Comparison of ENCODE assay signal across 8 cellular contexts in the genomic region with DNA sequence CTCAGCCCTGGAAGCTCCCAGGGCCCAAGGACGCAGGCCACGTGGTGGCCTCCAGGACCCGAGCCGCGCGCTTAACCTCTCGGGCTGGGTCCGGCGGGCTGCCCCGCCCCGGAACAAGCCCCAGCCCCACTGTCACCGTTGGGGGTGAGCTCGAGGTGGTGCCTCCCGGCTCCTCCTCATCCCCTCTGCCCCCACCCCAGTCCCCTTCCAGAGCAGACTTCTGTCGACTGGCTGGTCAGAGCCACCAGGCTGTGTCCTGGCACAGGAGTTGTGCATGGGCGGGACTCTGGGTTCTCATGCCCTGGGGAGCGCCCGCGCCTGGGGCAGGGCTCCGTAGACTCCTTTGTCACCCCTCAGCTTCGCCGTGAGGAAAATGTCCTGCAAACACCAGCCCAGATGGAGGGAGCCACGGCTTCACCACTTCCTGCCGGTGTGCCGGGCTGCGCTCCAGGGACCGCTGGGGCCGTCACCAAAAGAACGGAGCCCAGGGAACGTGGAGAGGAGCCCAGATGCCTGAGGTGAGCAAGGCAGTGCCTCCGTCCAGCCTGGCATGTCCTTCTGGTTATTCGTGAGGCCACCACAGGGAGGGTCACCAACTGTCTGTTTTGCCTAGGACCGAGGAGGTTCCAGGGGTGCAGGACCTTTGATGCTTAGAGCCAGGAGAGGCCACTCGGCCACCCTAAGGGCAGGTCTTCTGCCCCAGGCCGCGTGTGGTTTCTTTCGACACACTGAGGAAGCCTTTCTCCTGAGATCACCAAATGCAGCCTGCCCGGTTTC. TPM values are rescaled to one million over a fixed set of nuclear protein-coding genes. Genes with fewer than 3 reads are reported as not detected.
DNase-seq lines count a peak whose midpoint lies in the region; ATAC-seq and TF ChIP-seq lines count a peak whose summit lies in the region.

No MANE protein-coding gene starts in this region.

- no peak overlapping the region for H4K5ac ChIP-seq in IMR-90 (ENCODE audit: low read depth, low read length)

- in situ Hi-C loops in IMR-90 (cut with MboI; ENCODE audit: low sequenced_read_pairs), result no loop called here

- H3K36me3 Mint-ChIP-seq in immature natural killer cell, result peaks cover 0 to 6% (median 0%) of the 10 kb centered on the region in 3 donors

- peak; percentile 32 for DNase-seq in IMR-90
- DNase-seq in dorsolateral prefrontal cortex, result peak in 7 of 10 donors; percentile 22 to 61 (median 35)
- peak; percentile 41 to 74 for DNase-seq in upper lobe of left lung
- no peak for DNase-seq in immature natural killer cell
- DNase-seq in central memory CD4-positive, alpha-beta T cell, result no peak

- H3K4me1 Mint-ChIP-seq in immature natural killer cell, result no peaks in the 10 kb centered on the region

- H3K9ac ChIP-seq in BLaER1 treated with 17β-estradiol and CSF1 and Interleukin-3, amounts not matched to agents 10 nM and 100 nM, result peak overlapping the region in 10 of 11 experiments; percentile 40 to 87 (median 84); a peak in 21 of 22 replicates
- H3K9ac ChIP-seq in IMR-90 (ENCODE audit: low read depth, low read length), result no peak overlapping the region

- intact Hi-C loops in IMR-90 (cut with micrococcal nuclease) (no loop called here), dorsolateral prefrontal cortex (cut with DNase I) (no loop called here)

- peak overlapping the region; percentile 11 to 64 (median 58); a peak in 17 of 20 replicates for H3K4me3 ChIP-seq in BLaER1 treated with 17β-estradiol and CSF1 and Interleukin-3, amounts not matched to agents 10 nM and 100 nM
- H3K4me3 ChIP-seq in IMR-90 (ENCODE audit: insufficient read depth, low read depth, low read length), result no peak overlapping the region
- no peak overlapping the region for H3K4me3 ChIP-seq in dorsolateral prefrontal cortex
- H3K4me3 ChIP-seq in upper lobe of left lung, result no peak overlapping the region

- H3K23ac ChIP-seq in IMR-90 (ENCODE audit: low read depth, low read length), result no peak overlapping the region

- TF ChIP-seq POLR2A in IMR-90 (IDR thresholded peaks at IDR 0.05; ENCODE audit: low read depth, low read length) (no peak), upper lobe of left lung (IDR thresholded peaks at IDR 0.05) (no peak)

- no peak overlapping the region for H2BK120ac ChIP-seq in IMR-90 (ENCODE audit: low read depth, low read length)

- H4K8ac ChIP-seq in IMR-90 (ENCODE audit: low read depth in 2 of 2, low read length in 2 of 2), result no peak overlapping the region

- H3K79me1 ChIP-seq in IMR-90 (ENCODE audit: low read depth in 1 of 2, low read length in 2 of 2), result peaks cover 0 to 2% of the 10 kb centered on the region in 2 experiments; a peak in 2 of 4 replicates

- H3K4me1 ChIP-seq in BLaER1 treated with 17β-estradiol and CSF1 and Interleukin-3, amounts not matched to agents 10 nM and 100 nM, result peaks cover 52 to 82% (median 71%) of the 10 kb centered on the region in 10 experiments
- H3K4me1 ChIP-seq in IMR-90 (ENCODE audit: control insufficient read depth, insufficient read depth, low read length), result no peaks in the 10 kb centered on the region; the same call in 1 of the 2 replicates
- peaks cover 0 to 23% (median 4%) of the 10 kb centered on the region in 4 donors for H3K4me1 ChIP-seq in upper lobe of left lung

- H4K91ac ChIP-seq in IMR-90 (ENCODE audit: insufficient read depth, low read depth, low read length), result no peak overlapping the region

- peaks cover 0 to 4% (median under 1%) of the 10 kb centered on the region in 6 donors for H3K9me3 Mint-ChIP-seq in immature natural killer cell

- peaks cover 12 to 28% (median 22%) of the 10 kb centered on the region in 11 experiments for H3K9me3 ChIP-seq in BLaER1 treated with 17β-estradiol and CSF1 and Interleukin-3, amounts not matched to agents 10 nM and 100 nM (replicated peaks in 1 of 11)
- H3K9me3 ChIP-seq in IMR-90 (ENCODE audit: control insufficient read depth, insufficient read depth, low read length) (peaks cover 2% of the 10 kb centered on the region), upper lobe of left lung (no peaks in the 10 kb centered on the region)

- H2BK15ac ChIP-seq in IMR-90 (ENCODE audit: low read depth, low read length), result no peak overlapping the region

- peaks cover 6 to 9% (median 9%) of the 10 kb centered on the region in 3 donors for H3K27me3 Mint-ChIP-seq in immature natural killer cell (ENCODE audit: low read depth in 3 of 3)

- 65% methylated on average over 20 of the region's 38 CpGs; no CpG with 5 or more reads in 1 of the 2 experiments for WGBS in IMR-90 (ENCODE audit: extremely low coverage in 2 of 2, insufficient read length in 1 of 2), 2 experiments
- 62% methylated on average over 36 of the region's 38 CpGs; no CpG with 5 or more reads in 1 of the 2 donors for WGBS in upper lobe of left lung, 2 donors

- no peaks in the 10 kb centered on the region for H3K36me3 ChIP-seq in BLaER1 treated with 17β-estradiol and CSF1 and Interleukin-3, amounts not matched to agents 10 nM and 100 nM
- H3K36me3 ChIP-seq in IMR-90 (ENCODE audit: control insufficient read depth, insufficient read depth, low read length) (no peaks in the 10 kb centered on the region), upper lobe of left lung (no peaks in the 10 kb centered on the region)

- CTCF ChIA-PET in IMR-90 (lab: Yijun Ruan, JAX), result interaction anchor here (1.0 kb wide), 1 partner anchor 9 kb away, joined by 3 read pairs; no protein-coding TSS in a partner anchor

- H3K4me3 Mint-ChIP-seq in immature natural killer cell, result peak overlapping the region in 1 of 5 donors; percentile 17

- H3K4ac ChIP-seq in IMR-90 (ENCODE audit: low read depth, low read length), result no peak overlapping the region

- H2AFZ ChIP-seq in IMR-90 (replicated peaks; ENCODE audit: low read length, poor library complexity), result peak overlapping the region; percentile 67

- POLR2A ChIA-PET in IMR-90 (lab: Charles Lee; ENCODE audit: unreplicated experiment), result no interaction called here

- no peak for TF ChIP-seq CTCF in IMR-90 (conservative IDR thresholded peaks at IDR 0.05; ENCODE audit: low read depth, low read length)
- no peak for TF ChIP-seq CTCF in dorsolateral prefrontal cortex (IDR thresholded peaks at IDR 0.05 in 54 of 56, conservative IDR thresholded peaks at IDR 0.05 in 2 of 56; ENCODE audit: low read depth in 1 of 56, partially characterized antibody in 56 of 56)
- no peak for TF ChIP-seq CTCF in upper lobe of left lung (IDR thresholded peaks at IDR 0.05)

- peak overlapping the region; percentile 88 to 100 (median 98) for H3K4me2 ChIP-seq in BLaER1 treated with 17β-estradiol and CSF1 and Interleukin-3, amounts not matched to agents 10 nM and 100 nM
- no peak overlapping the region for H3K4me2 ChIP-seq in IMR-90 (ENCODE audit: low read depth, low read length)

- no peak overlapping the region for H3K27ac Mint-ChIP-seq in immature natural killer cell

- BruUV-seq in IMR-90 (replicated peaks; lab: Mats Ljungman, UMichigan), result no TSS peak

- H3K27ac ChIP-seq in BLaER1 treated with 17β-estradiol and CSF1 and Interleukin-3, amounts not matched to agents 10 nM and 100 nM, result peak overlapping the region; percentile 17 to 97 (median 92); a peak in 21 of 22 replicates
- H3K27ac ChIP-seq in IMR-90 (ENCODE audit: insufficient read depth, low read length), result no peak overlapping the region
- H3K27ac ChIP-seq in dorsolateral prefrontal cortex, result peak overlapping the region in 2 of 59 donors; percentile 10 to 88
- no peak overlapping the region for H3K27ac ChIP-seq in upper lobe of left lung

- no peak overlapping the region for H3K14ac ChIP-seq in IMR-90 (replicated peaks; ENCODE audit: low read depth, low read length)

- H3K56ac ChIP-seq in IMR-90 (ENCODE audit: extremely low read depth, insufficient read depth, low read length), result no peak overlapping the region

- H2BK20ac ChIP-seq in IMR-90 (ENCODE audit: low read depth, low read length), result no peak overlapping the region

- H2AK5ac ChIP-seq in IMR-90 (ENCODE audit: low read depth, low read length), result no peak overlapping the region

- H3K9me1 ChIP-seq in IMR-90 (ENCODE audit: insufficient read depth, low read length), result no peaks in the 10 kb centered on the region

- no peak overlapping the region for H3K18ac ChIP-seq in IMR-90 (ENCODE audit: low read depth, low read length)

- TF ChIP-seq RAD21 in IMR-90 (IDR thresholded peaks at IDR 0.05; ENCODE audit: low read length), result no peak

- H2BK5ac ChIP-seq in IMR-90 (ENCODE audit: low read depth, low read length, poor library complexity, severe bottlenecking), result no peak overlapping the region

- H4K20me1 ChIP-seq in BLaER1 treated with 17β-estradiol and CSF1 and Interleukin-3, amounts not matched to agents 10 nM and 100 nM, result peaks cover 0 to 5% (median 0%) of the 10 kb centered on the region in 11 experiments; a peak in 2 of 22 replicates
- H4K20me1 ChIP-seq in IMR-90 (ENCODE audit: insufficient read depth, low read length), result no peaks in the 10 kb centered on the region

- ATAC-seq in GM21381 (IDR thresholded peaks at IDR 0.05; ENCODE audit: unreplicated experiment), result peak; percentile 89
- peak; percentile 44 for ATAC-seq in IMR-90 (ENCODE audit: low read depth)
- peak in 1 of 2 donors; percentile 74 for ATAC-seq in upper lobe of left lung (ENCODE audit: low FRiP score in 2 of 2)
- ATAC-seq in HG02763 (IDR thresholded peaks at IDR 0.05; ENCODE audit: unreplicated experiment), result no peak

- peak overlapping the region; percentile 50 for H2AK9ac ChIP-seq in IMR-90 (replicated peaks; ENCODE audit: low read depth, low read length, poor library complexity)

- no peak for TF ChIP-seq EP300 in upper lobe of left lung (IDR thresholded peaks at IDR 0.05)

- H3K27me3 ChIP-seq in BLaER1 treated with 17β-estradiol and CSF1 and Interleukin-3, amounts not matched to agents 10 nM and 100 nM, result peaks cover 0 to 33% (median 0%) of the 10 kb centered on the region in 11 experiments; a peak in 5 of 22 replicates
- H3K27me3 ChIP-seq in IMR-90 (ENCODE audit: control insufficient read depth, insufficient read depth, low read length) (peaks cover 9% of the 10 kb centered on the region; the same call in 1 of the 2 replicates), dorsolateral prefrontal cortex (peaks cover 0 to 8% (median 0%) of the 10 kb centered on the region in 45 donors), upper lobe of left lung (no peaks in the 10 kb centered on the region)

- dilution Hi-C loops in IMR-90 (cut with HindIII; ENCODE audit: low sequenced_read_pairs, unreplicated experiment), result no loop called here

RNA-seq across cellular contexts. Expression of a gene that starts 7.1 kb away (rescaled TPM):
- total RNA-seq in IMR-90 (2012; rRNA removed) (11.8 and 13.1 TPM in 2 replicates), dorsolateral prefrontal cortex (100 to 1,000 TPM in 5 of 120 experiments, 10 to 100 TPM in 115; 37.5 to 114 (median 72.2) TPM), upper lobe of left lung (100 to 1,000 TPM in 1 of 6 donors, 10 to 100 TPM in 5; 17.8 to 124 (median 49.7) TPM)
- polyA plus RNA-seq in IMR-90 (2012; rRNA removed) (12.0 and 15.7 TPM in 2 replicates), immature natural killer cell (1 to 10 TPM in 2 of 3 donors, not detected in 1; 2.5 to 2.7 TPM)
- polyA plus RNA-seq in IMR-90 (2012; cell fraction: cytosol; rRNA removed), result 9.1 and 13.7 TPM in 2 replicates
- polyA plus RNA-seq in IMR-90 (2012; cell fraction: nucleus; rRNA removed; ENCODE audit: low replicate concordance), result 27.6 and 42.6 TPM in 2 replicates

RNA-seq across cellular contexts. Expression of a gene that starts 36.8 kb away (rescaled TPM):
- under 0.01 and 0.28 TPM in 2 replicates for total RNA-seq in IMR-90 (2012; rRNA removed)
- polyA plus RNA-seq in IMR-90 (2012; rRNA removed), result 0.07 and 0.09 TPM in 2 replicates
- 0.07 TPM in 1 of 2 replicates, not detected in the other for polyA plus RNA-seq in IMR-90 (2012; cell fraction: cytosol; rRNA removed)
- 1.2 and 2.0 TPM in 2 replicates for polyA plus RNA-seq in IMR-90 (2012; cell fraction: nucleus; rRNA removed; ENCODE audit: low replicate concordance)
- 10 to 100 TPM in 16 of 120 experiments, 1 to 10 TPM in 104; 3.0 to 16.7 (median 6.9) TPM for total RNA-seq in dorsolateral prefrontal cortex
- 1 to 10 TPM in 5 of 6 donors, under 1 TPM in 1; 1.00 to 7.3 (median 1.8) TPM for total RNA-seq in upper lobe of left lung
- not detected for polyA plus RNA-seq in immature natural killer cell

Comparison
In these comparisons a context has a peak if more than half of its experiments do, and no peak if none do; other contexts are left out.
1. H3K27ac ChIP-seq: peak in BLaER1 treated with 17β-estradiol and CSF1 and Interleukin-3, amounts not matched to agents 10 nM and 100 nM (11 of 11); none in IMR-90 (single experiment) and upper lobe of left lung (0 of 4).
2. H3K4me3 ChIP-seq: peak in BLaER1 treated with 17β-estradiol and CSF1 and Interleukin-3, amounts not matched to agents 10 nM and 100 nM (10 of 10); none in IMR-90 (single experiment), dorsolateral prefrontal cortex (0 of 59) and upper lobe of left lung (0 of 4).
3. DNase-seq: peak in IMR-90 (single experiment), dorsolateral prefrontal cortex (7 of 10) and upper lobe of left lung (2 of 2); none in immature natural killer cell (0 of 3) and central memory CD4-positive, alpha-beta T cell (single experiment).